30 cellular contexts compared by ENCODE assay signal in the genomic region with DNA sequence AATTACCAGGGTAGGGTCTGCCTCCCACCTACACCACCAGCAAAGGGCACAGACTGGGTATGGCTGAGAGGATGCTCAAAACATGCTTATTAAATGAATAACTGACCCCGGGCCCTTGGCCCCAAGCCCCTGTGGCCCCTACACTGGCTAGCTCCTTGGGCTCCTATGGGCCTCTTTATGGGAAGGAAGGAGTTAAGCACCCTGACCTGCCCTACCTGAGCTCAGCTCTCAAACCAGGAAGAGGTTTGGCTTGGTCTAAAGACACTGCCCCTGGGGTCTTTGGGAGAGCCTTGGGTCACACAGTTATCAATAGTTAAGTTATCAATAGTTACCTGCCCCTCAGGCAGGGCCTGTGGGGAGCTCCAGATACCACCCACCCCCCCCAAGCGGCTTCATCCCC. TPM values are rescaled to one million over a fixed set of nuclear protein-coding genes. Genes with fewer than 3 reads are reported as not detected.
DNase-seq lines count a peak whose midpoint lies in the region; ATAC-seq, FAIRE-seq and TF ChIP-seq lines count a peak whose summit lies in the region.
"Had no signal": no experiment of that assay in that cellular context is flagged by ENCODE, and none has a peak within 500 bp of the region (broad histone marks: within the 10 kb centered on the region; RNA-seq: fewer than 3 reads in every experiment).

No MANE protein-coding gene starts in this region.

- H3K9ac ChIP-seq in HCT116 (ENCODE audit: low read length), result peak overlapping the region; percentile 70; the same call in 1 of the 2 replicates

- H3K4me2 ChIP-seq in A549 (peak overlapping the region; percentile 77), HCT116 (ENCODE audit: low read length) (peak overlapping the region; percentile 84), hepatocyte (peak overlapping the region; percentile 82)

- H3K27me3 Mint-ChIP-seq in progenitor cell of endocrine pancreas, result peaks cover 54% of the 10 kb centered on the region

- RAD21 ChIA-PET in HCT116 (lab: Charles Lee; ENCODE audit: low non-redundant PET in 1 of 2, low total read pairs in 2 of 2, uncharacterized antibody in 2 of 2, unreplicated experiment in 2 of 2), result no interaction called here

- DNase-seq in A549 (ENCODE audit: low read depth in 1 of 2, low spot score in 1 of 2) (no peak), HCT116 (ENCODE audit: low read depth, low spot score) (no peak), hepatocyte (ENCODE audit: low spot score) (no peak), progenitor cell of endocrine pancreas (ENCODE audit: low spot score, unreplicated experiment) (no peak), hypothalamus (lab: John Stamatoyannopoulos, UW) (no peak), MG63 (no peak), RCC 7860 (ENCODE audit: low spot score) (no peak), NCI-H2029 treated with DMSO at 0.1 percent for 48 hours (lab: John Stamatoyannopoulos, UW) (no peak)
- DNase-seq: activated CD4-positive, alpha-beta T cell treated with anti-CD3 and anti-CD28 coated beads, Interleukin-2, amount 10 ng/mL, durations not matched to agents 24 days and 14 days; activated naive CD4-positive, alpha-beta T cell treated with Interleukin-2 at 50 U/mL for 16 hours; activated T-cell treated with anti-CD3 and anti-CD28 coated beads, Interleukin-2, amount 50 U/mL, for 4 hours; BE2C; COR-L47; IMR-90; left ventricle myocardium superior; NCI-H1105; NCI-H187 treated with DMSO at 0.1 percent for 48 hours; NCI-H524 treated with DMSO at 0.1 percent for 48 hours; nephron progenitor cell; SIG-M5; sigmoid colon; stimulated activated naive CD4-positive, alpha-beta T cell; SW 1271; T1000; testis; WERI-Rb-1 had no signal

- H3K4me3 ChIP-seq in A549 (no peak overlapping the region), HCT116 (replicated peaks in 1 of 2; ENCODE audit: low read depth in 1 of 2, low read length in 2 of 2) (peak overlapping the region; percentile 65 to 88), hepatocyte (peak overlapping the region; percentile 36), MG63 (no peak overlapping the region)

- H3K4me1 ChIP-seq in A549, result peaks cover 24% of the 10 kb centered on the region
- H3K4me1 ChIP-seq in HCT116 (ENCODE audit: control insufficient read depth in 1 of 2, insufficient read depth in 2 of 2, low read length in 2 of 2), result peaks cover 4 to 22% of the 10 kb centered on the region in 2 experiments; a peak in 3 of 4 replicates
- H3K4me1 ChIP-seq in hepatocyte (ENCODE audit: insufficient read depth), result peaks cover 22% of the 10 kb centered on the region
- H3K4me1 ChIP-seq: BE2C, testis had no signal

- peaks cover 1% of the 10 kb centered on the region for H3K36me3 Mint-ChIP-seq in progenitor cell of endocrine pancreas (ENCODE audit: insufficient read depth)

- H3K79me2 ChIP-seq in HCT116 (ENCODE audit: insufficient read depth, low read length) (no peaks in the 10 kb centered on the region), hepatocyte (peaks cover 46% of the 10 kb centered on the region)

- POLR2A ChIA-PET in A549 (lab: Yijun Ruan, JAX) (no interaction called here), HCT116 (lab: Charles Lee) (no interaction called here)

- peak overlapping the region; percentile 69 for H3K4me3 Mint-ChIP-seq in progenitor cell of endocrine pancreas (ENCODE audit: low read depth)
- H3K4me3 Mint-ChIP-seq: activated CD4-positive, alpha-beta T cell treated with anti-CD3 and anti-CD28 coated beads, Interleukin-2, amount 10 ng/mL, durations not matched to agents 24 days and 14 days; activated T-cell treated with anti-CD3 and anti-CD28 coated beads, Interleukin-2, amount 50 U/mL, for 4 hours had no signal

- H3K4me1 Mint-ChIP-seq in progenitor cell of endocrine pancreas (ENCODE audit: low read depth), result peaks cover 31% of the 10 kb centered on the region

- no peak for TF ChIP-seq POLR2A in A549 (IDR thresholded peaks at IDR 0.05; ENCODE audit: low read length)
- TF ChIP-seq POLR2A in HCT116 (IDR thresholded peaks at IDR 0.05; ENCODE audit: borderline replicate concordance, extremely low read depth, insufficient read depth, insufficient read length), result no peak

- H3K27ac Mint-ChIP-seq in progenitor cell of endocrine pancreas, result no peak overlapping the region
- H3K27ac Mint-ChIP-seq: activated CD4-positive, alpha-beta T cell treated with anti-CD3 and anti-CD28 coated beads, Interleukin-2, amount 10 ng/mL, durations not matched to agents 24 days and 14 days had no signal

- no peak for TF ChIP-seq RAD21 in A549 (conservative IDR thresholded peaks at IDR 0.05 in 1 of 2, IDR thresholded peaks at IDR 0.05 in 1 of 2)
- no peak for TF ChIP-seq RAD21 in HCT116 (IDR thresholded peaks at IDR 0.05; ENCODE audit: low read depth)

- intact Hi-C loops in HCT116 (cut with micrococcal nuclease), result no loop called here

- ATAC-seq in A549, result no peak
- ATAC-seq in HCT116, result no peak
- ATAC-seq: activated T-cell treated with anti-CD3 and anti-CD28 coated beads, Interleukin-2, amount 50 U/mL, for 4 hours had no signal

- no TSS peak for BruUV-seq in HCT116 (replicated peaks; lab: Mats Ljungman, UMichigan)

- H3K9me3 Mint-ChIP-seq in progenitor cell of endocrine pancreas (ENCODE audit: low read depth), result no peaks in the 10 kb centered on the region
- H3K9me3 Mint-ChIP-seq: activated CD4-positive, alpha-beta T cell treated with anti-CD3 and anti-CD28 coated beads, Interleukin-2, amount 10 ng/mL, durations not matched to agents 24 days and 14 days; activated T-cell treated with anti-CD3 and anti-CD28 coated beads, Interleukin-2, amount 50 U/mL, for 4 hours; nephron progenitor cell had no signal

- 86% methylated on average over 1 of the region's 2 CpGs for whole genome bisulfite sequencing in A549 (ENCODE audit: missing lambda C conversion rate)
- WGBS in hepatocyte (ENCODE audit: low lambda C conversion rate, missing lambda C conversion rate), result 77% methylated on average over 2 of the region's 2 CpGs

- H2AFZ ChIP-seq in HCT116 (ENCODE audit: low read depth, low read length, poor library complexity, severe bottlenecking) (no peak overlapping the region), hepatocyte (no peak overlapping the region)

- no peaks in the 10 kb centered on the region for H3K9me2 ChIP-seq in HCT116 (ENCODE audit: insufficient read depth)
- no peaks in the 10 kb centered on the region for H3K9me2 ChIP-seq in hepatocyte (replicated peaks; ENCODE audit: insufficient read depth)

- TF ChIP-seq EP300 in A549 (IDR thresholded peaks at IDR 0.05), result no peak

- no peaks in the 10 kb centered on the region for H3K27me3 ChIP-seq in HCT116 (ENCODE audit: insufficient read depth, low read length)
- H3K27me3 ChIP-seq in hepatocyte, result no peaks in the 10 kb centered on the region
- H3K27me3 ChIP-seq in MG63, result no peaks in the 10 kb centered on the region
- H3K27me3 ChIP-seq: BE2C, testis had no signal

- H3K27ac ChIP-seq in A549 (peak overlapping the region; percentile 53 to 82; a peak in 2 of 6 replicates), HCT116 (ENCODE audit: low read depth, low read length) (no peak overlapping the region), hepatocyte (peak overlapping the region; percentile 97)
- H3K27ac ChIP-seq: dorsolateral prefrontal cortex, testis, WERI-Rb-1 had no signal

- H3K9me3 ChIP-seq in A549, result no peaks in the 10 kb centered on the region
- no peaks in the 10 kb centered on the region for H3K9me3 ChIP-seq in HCT116 (ENCODE audit: control insufficient read depth in 1 of 2, insufficient read depth in 1 of 2, low read depth in 1 of 2, low read length in 2 of 2)
- H3K9me3 ChIP-seq in hepatocyte (ENCODE audit: low read depth), result no peaks in the 10 kb centered on the region
- H3K9me3 ChIP-seq in MG63, result no peaks in the 10 kb centered on the region
- H3K9me3 ChIP-seq: BE2C, sigmoid colon, testis had no signal

- no peak for TF ChIP-seq CTCF in A549 (IDR thresholded peaks at IDR 0.05)
- no peak for TF ChIP-seq CTCF in HCT116 (IDR thresholded peaks at IDR 0.05 in 2 of 3, conservative IDR thresholded peaks at IDR 0.05 in 1 of 3; ENCODE audit: borderline replicate concordance in 1 of 3, insufficient read depth in 1 of 3, low read depth in 2 of 3, low read length in 2 of 3)
- no peak for TF ChIP-seq CTCF in hepatocyte (IDR thresholded peaks at IDR 0.05; ENCODE audit: poor library complexity)
- no peak for TF ChIP-seq CTCF in progenitor cell of endocrine pancreas (IDR thresholded peaks at IDR 0.05; ENCODE audit: unreplicated experiment)

- H3K36me3 ChIP-seq in HCT116 (ENCODE audit: control insufficient read depth in 1 of 2, insufficient read depth in 2 of 2, low read length in 2 of 2), result no peaks in the 10 kb centered on the region
- H3K36me3 ChIP-seq in hepatocyte (replicated peaks; ENCODE audit: insufficient read depth, low read depth), result no peaks in the 10 kb centered on the region
- no peaks in the 10 kb centered on the region for H3K36me3 ChIP-seq in MG63
- H3K36me3 ChIP-seq: BE2C, sigmoid colon, WERI-Rb-1 had no signal

- no peaks in the 10 kb centered on the region for H4K20me1 ChIP-seq in HCT116 (ENCODE audit: insufficient read depth)
- H4K20me1 ChIP-seq in hepatocyte (ENCODE audit: insufficient read depth, poor library complexity, severe bottlenecking), result peaks cover 11% of the 10 kb centered on the region

- CTCF ChIA-PET in A549 (lab: Yijun Ruan, JAX) (interaction anchor here (1.1 to 3.8 kb wide), 9 partner anchors 12 to 758 kb away, joined by 3 to 34 read pairs (median 4); no protein-coding TSS in a partner anchor), HCT116 (lab: Charles Lee) (interaction anchor here (1.1 to 1.5 kb wide), 2 partner anchors 15 to 188 kb away, joined by 4 to 8 read pairs; no protein-coding TSS in a partner anchor)

- FAIRE-seq in A549 (lab: Jason Lieb, UNC), result no peak
- FAIRE-seq in RCC 7860 (lab: Jason Lieb, UNC), result no peak
- FAIRE-seq: endothelial cell of umbilical vein had no signal

RNA-seq across cellular contexts. Expression of gene USH1C, which starts 1.2 kb away (rescaled TPM):
- 8.6 and 10.4 TPM in 2 replicates for polyA plus RNA-seq in A549 (2011; rRNA removed)
- polyA plus RNA-seq in A549 (2012; cell fraction: cytosol; rRNA removed), result 1.7 and 1.8 TPM in 2 replicates
- polyA plus RNA-seq in A549 (2012; cell fraction: nucleus; rRNA removed), result 2.7 and 3.1 TPM in 2 replicates
- 1.8 to 3.2 TPM (median 2.8 TPM) in 3 replicates for polyA plus RNA-seq in A549 (2017; fragmentation: RNase III; extraction: RNeasy Plus Mini Kit Qiagen cat#74134 plus additional on column Dnase treatment)
- polyA minus RNA-seq in A549 (2011; rRNA and poly(A)+ RNA removed), result 6.1 and 7.9 TPM in 2 replicates
- total RNA-seq in HCT116 (2021; ENCODE audit: unreplicated experiment), result 13.4 TPM
- polyA plus RNA-seq in HCT116 (2012), result 17.5 and 19.8 TPM in 2 replicates
- 58.8 and 60.6 TPM in 2 replicates for total RNA-seq in hepatocyte
- polyA plus RNA-seq in hepatocyte, result 54.0 and 54.3 TPM in 2 replicates
- total RNA-seq in progenitor cell of endocrine pancreas, result 15.8 and 21.4 TPM in 2 replicates
- total RNA-seq in MG63 (2014; rRNA removed; shearing (Covaris generic); ENCODE audit: low replicate concordance), result not detected in 2 replicates
- total RNA-seq: activated CD4-positive, alpha-beta T cell treated with anti-CD3 and anti-CD28 coated beads, Interleukin-2, amount 10 ng/mL, durations not matched to agents 24 days and 14 days; activated CD8-positive, alpha-beta memory T cell treated with anti-CD3 and anti-CD28 coated beads for 36 hours; activated T-cell treated with anti-CD3 and anti-CD28 coated beads, Interleukin-2, amount 50 U/mL, for 4 hours; endothelial cell of umbilical vein; IMR-90 had no signal
- polyA plus RNA-seq: endothelial cell of umbilical vein, IMR-90 had no signal

RNA-seq across cellular contexts. Expression of gene OTOG, which starts 4.0 kb away (rescaled TPM):
- polyA plus RNA-seq in A549 (2011; rRNA removed), result not detected in 2 replicates
- polyA plus RNA-seq in A549 (2012; cell fraction: cytosol; rRNA removed), result not detected in 2 replicates
- polyA plus RNA-seq in A549 (2012; cell fraction: nucleus; rRNA removed), result under 0.01 TPM in 1 of 2 replicates, not detected in the other
- not detected in 3 replicates for polyA plus RNA-seq in A549 (2017; fragmentation: RNase III; extraction: RNeasy Plus Mini Kit Qiagen cat#74134 plus additional on column Dnase treatment)
- polyA minus RNA-seq in A549 (2011; rRNA and poly(A)+ RNA removed), result not detected in 2 replicates
- total RNA-seq in HCT116 (2021; ENCODE audit: unreplicated experiment), result 0.07 TPM
- polyA plus RNA-seq in HCT116 (2012), result 0.01 and 0.04 TPM in 2 replicates
- total RNA-seq in hepatocyte, result 0.16 and 0.27 TPM in 2 replicates
- polyA plus RNA-seq in hepatocyte, result 0.06 and 2.0 TPM in 2 replicates
- 0.78 and 1.5 TPM in 2 replicates for total RNA-seq in progenitor cell of endocrine pancreas
- total RNA-seq in MG63 (2014; rRNA removed; shearing (Covaris generic); ENCODE audit: low replicate concordance), result not detected in 2 replicates
- total RNA-seq: activated CD4-positive, alpha-beta T cell treated with anti-CD3 and anti-CD28 coated beads, Interleukin-2, amount 10 ng/mL, durations not matched to agents 24 days and 14 days; activated CD8-positive, alpha-beta memory T cell treated with anti-CD3 and anti-CD28 coated beads for 36 hours; activated T-cell treated with anti-CD3 and anti-CD28 coated beads, Interleukin-2, amount 50 U/mL, for 4 hours; endothelial cell of umbilical vein; IMR-90; left ventricle myocardium superior had no signal
- polyA plus RNA-seq: adipose tissue, endothelial cell of umbilical vein, IMR-90 had no signal

Comparison
In these comparisons a context has a peak if more than half of its experiments do, and no peak if none do; other contexts are left out.
1. H3K4me3 ChIP-seq: peak in HCT116 (2 of 2) and hepatocyte (single experiment); none in A549 (single experiment) and MG63 (single experiment).
2. RNA of gene USH1C, which starts 1.2 kb away (total RNA-seq): 58.8 to 60.6 TPM in hepatocyte, 15.8 to 21.4 TPM in progenitor cell of endocrine pancreas and 13.4 TPM in HCT116 (single experiment); not detected in MG63; every median in the first group is over 10 times any median in the second.
3. Peak in every context shown above with its lines, with median percentiles within 50 percentile points of each other: H3K4me2 ChIP-seq.